Comparison of ENCODE assay signal across 1 cellular context in genomic region chr9:36867672-36868471, GRCh38.
A peak's percentile ranks its signal among the peaks of the same experiment; 100 is the strongest.
TF ChIP-seq lines count a peak whose summit lies in the region.

No MANE protein-coding gene starts in this region.

TF ChIP-seq in HepG2, 621 proteins besides CTCF, POLR2A, EP300 and RAD21 (continued from another document and continues in another):
- TF ChIP-seq ZBTB33 (CRISPR knock-in tag; IDR thresholded peaks at IDR 0.05) = peak; percentile 64; the same call in 1 of the 2 replicates
- TF ChIP-seq RERE (CRISPR knock-in tag; IDR thresholded peaks at IDR 0.05; ENCODE audit: low read depth) = peak; percentile 96
- TF ChIP-seq NFIB (CRISPR knock-in tag; IDR thresholded peaks at IDR 0.05; ENCODE audit: borderline replicate concordance) = no peak
- TF ChIP-seq DPF2 (CRISPR knock-in tag; IDR thresholded peaks at IDR 0.05; ENCODE audit: borderline replicate concordance, low read depth) = peak; percentile 86
- no peak for TF ChIP-seq PRPF4 (IDR thresholded peaks at IDR 0.05; ENCODE audit: low read depth, low read length, poor library complexity, severe bottlenecking)
- TF ChIP-seq HBP1 (CRISPR knock-in tag; IDR thresholded peaks at IDR 0.05; ENCODE audit: low read depth) = no peak
- TF ChIP-seq ZNF713 (CRISPR knock-in tag; IDR thresholded peaks at IDR 0.05) = no peak
- no peak for TF ChIP-seq TGIF2 (CRISPR knock-in tag; IDR thresholded peaks at IDR 0.05)
- peak; percentile 76 for TF ChIP-seq KDM3A (CRISPR knock-in tag; IDR thresholded peaks at IDR 0.05; ENCODE audit: low read depth)
- TF ChIP-seq RXRA (CRISPR knock-in tag; IDR thresholded peaks at IDR 0.05) = peak; percentile 99
- TF ChIP-seq ZNF143 (CRISPR knock-in tag; IDR thresholded peaks at IDR 0.05) = peak; percentile 26; the same call in 1 of the 2 replicates
- peak; percentile 97 for TF ChIP-seq RXRB (CRISPR knock-in tag; IDR thresholded peaks at IDR 0.05; ENCODE audit: borderline replicate concordance)
- no peak for TF ChIP-seq NCOA1 (CRISPR knock-in tag; IDR thresholded peaks at IDR 0.05)
- peak; percentile 71 for TF ChIP-seq FOXA1 (IDR thresholded peaks at IDR 0.05)
- TF ChIP-seq FOXA1 (CRISPR knock-in tag; IDR thresholded peaks at IDR 0.05) = peak; percentile 98
- no peak for TF ChIP-seq ZNF282 (IDR thresholded peaks at IDR 0.05; ENCODE audit: partially characterized antibody)
- TF ChIP-seq NR2F6 (IDR thresholded peaks at IDR 0.05) = peak; percentile 95
- peak; percentile 96 for TF ChIP-seq NR2F6 (CRISPR knock-in tag; IDR thresholded peaks at IDR 0.05)
- no peak for TF ChIP-seq ZNF326 (CRISPR knock-in tag; IDR thresholded peaks at IDR 0.05; ENCODE audit: borderline replicate concordance)
- TF ChIP-seq ZBTB7B (CRISPR knock-in tag; IDR thresholded peaks at IDR 0.05) = peak; percentile 99
- no peak for TF ChIP-seq ZNF782 (CRISPR knock-in tag; IDR thresholded peaks at IDR 0.05; ENCODE audit: borderline replicate concordance)
- no peak for TF ChIP-seq U2AF2 (IDR thresholded peaks at IDR 0.05; ENCODE audit: low read depth, low read length)
- TF ChIP-seq CHCHD3 (CRISPR knock-in tag; IDR thresholded peaks at IDR 0.05) = no peak
- TF ChIP-seq ZBED4 (CRISPR knock-in tag; IDR thresholded peaks at IDR 0.05; ENCODE audit: borderline replicate concordance) = peak; percentile 40; the same call in 1 of the 2 replicates
- no peak for TF ChIP-seq ZNF704 (CRISPR knock-in tag; IDR thresholded peaks at IDR 0.05; ENCODE audit: borderline replicate concordance)
- TF ChIP-seq BCLAF1 (IDR thresholded peaks at IDR 0.05) = no peak
- TF ChIP-seq FLYWCH1 (CRISPR knock-in tag; IDR thresholded peaks at IDR 0.05) = no peak
- TF ChIP-seq ZMYM2 (CRISPR knock-in tag; IDR thresholded peaks at IDR 0.05) = peak; percentile 87
- TF ChIP-seq AHDC1 (CRISPR knock-in tag; IDR thresholded peaks at IDR 0.05; ENCODE audit: borderline replicate concordance) = peak; percentile 81; the same call in 1 of the 2 replicates
- TF ChIP-seq KLF9 (CRISPR knock-in tag; IDR thresholded peaks at IDR 0.05; ENCODE audit: low read depth) = 0 out of 2 replicates have a peak, but pooled peaks have one; percentile 65
- no peak for TF ChIP-seq HMGA1 (CRISPR knock-in tag; conservative IDR thresholded peaks at IDR 0.05)
- peak; percentile 92 to 94 for TF ChIP-seq NR2F1 (CRISPR knock-in tag; IDR thresholded peaks at IDR 0.05)
- no peak for TF ChIP-seq ZNF10 (CRISPR knock-in tag; IDR thresholded peaks at IDR 0.05; ENCODE audit: borderline replicate concordance, low read depth)
- no peak for TF ChIP-seq ZNF337 (CRISPR knock-in tag; IDR thresholded peaks at IDR 0.05; ENCODE audit: borderline replicate concordance, low read depth)
- peak; percentile 94; the same call in 1 of the 2 replicates for TF ChIP-seq MIER3 (CRISPR knock-in tag; IDR thresholded peaks at IDR 0.05; ENCODE audit: borderline replicate concordance)
